8 cellular contexts compared by ENCODE assay signal in genomic region chr5:139968547-139969261, GRCh38.
DNase-seq lines count a peak whose midpoint lies in the region; ATAC-seq and TF ChIP-seq lines count a peak whose summit lies in the region.

No MANE protein-coding gene starts in this region.

- H3K36me3 ChIP-seq in DOHH2 (ENCODE audit: control insufficient read depth, low read length) (no peaks in the 10 kb centered on the region), KMS-11 (ENCODE audit: insufficient read depth) (no peaks in the 10 kb centered on the region), fibroblast of lung (ENCODE audit: control insufficient read depth, insufficient read depth, low read length) (no peaks in the 10 kb centered on the region), neural cell (ENCODE audit: insufficient read depth, low read length) (no peaks in the 10 kb centered on the region)

- TF ChIP-seq CTCF in DOHH2 (IDR thresholded peaks at IDR 0.05; ENCODE audit: low read depth, low read length, poor library complexity, severe bottlenecking), result peak; percentile 100
- peak; percentile 98 for TF ChIP-seq CTCF in KMS-11 (conservative IDR thresholded peaks at IDR 0.05; ENCODE audit: low read depth, low read length)
- TF ChIP-seq CTCF in fibroblast of lung (conservative IDR thresholded peaks at IDR 0.05 in 1 of 2, IDR thresholded peaks at IDR 0.05 in 1 of 2; ENCODE audit: low read depth in 1 of 2, low read length in 2 of 2), result peak; percentile 88 to 94
- TF ChIP-seq CTCF in neural cell (IDR thresholded peaks at IDR 0.05; ENCODE audit: poor library complexity, severe bottlenecking), result peak; percentile 100

- H3K27me3 Mint-ChIP-seq in activated T-cell treated with anti-CD3 and anti-CD28 coated beads, Interleukin-2, amount 50 U/mL, for 72 hours (ENCODE audit: low read depth), result peaks cover 24% of the 10 kb centered on the region

- no peak overlapping the region for H3K4me3 Mint-ChIP-seq in activated T-cell treated with anti-CD3 and anti-CD28 coated beads, Interleukin-2, amount 50 U/mL, for 72 hours

- H3K27ac Mint-ChIP-seq in activated T-cell treated with anti-CD3 and anti-CD28 coated beads, Interleukin-2, amount 50 U/mL, for 72 hours, result no peak overlapping the region

- ATAC-seq in GM21737 (IDR thresholded peaks at IDR 0.05; ENCODE audit: unreplicated experiment), result peak; percentile 94
- ATAC-seq in activated T-cell treated with anti-CD3 and anti-CD28 coated beads, Interleukin-2, amount 50 U/mL, for 72 hours (replicated peaks in 1 of 2), result peak; percentile 98 to 99
- peak; percentile 97 for ATAC-seq in stimulated activated naive CD8-positive, alpha-beta T cell treated with anti-CD3 and anti-CD28 coated beads, Interleukin-15, Interleukin-2, amounts not matched to agents 100 U/mL and 50 U/mL, for 24 hours

- H3K9me2 ChIP-seq in DOHH2 (replicated peaks; ENCODE audit: control insufficient read depth, low read length), result no peaks in the 10 kb centered on the region
- no peaks in the 10 kb centered on the region for H3K9me2 ChIP-seq in neural cell (ENCODE audit: insufficient read depth, low read length)

- H3K9me3 Mint-ChIP-seq in activated T-cell treated with anti-CD3 and anti-CD28 coated beads, Interleukin-2, amount 50 U/mL, for 72 hours, result no peaks in the 10 kb centered on the region

- H3K27me3 ChIP-seq in DOHH2 (ENCODE audit: control insufficient read depth, low read length) (peaks cover 19% of the 10 kb centered on the region; the same call in 1 of the 2 replicates), KMS-11 (ENCODE audit: insufficient read depth, low read depth) (no peaks in the 10 kb centered on the region), fibroblast of lung (ENCODE audit: control insufficient read depth, insufficient read depth, low read length) (peaks cover 2% of the 10 kb centered on the region), neural cell (ENCODE audit: insufficient read depth, low read depth, low read length) (no peaks in the 10 kb centered on the region)

- H3K4me3 ChIP-seq in DOHH2 (ENCODE audit: low read length) (no peak overlapping the region), KMS-11 (IDR thresholded peaks at IDR 0.05; ENCODE audit: insufficient read depth, low read depth, low read length) (no peak overlapping the region), fibroblast of lung (replicated peaks in 1 of 4; ENCODE audit: control extremely low read depth in 1 of 4, insufficient read depth in 1 of 4, low read depth in 3 of 4, low read length in 4 of 4) (no peak overlapping the region), neural cell (ENCODE audit: low read length) (no peak overlapping the region)

- H3K9me3 ChIP-seq in DOHH2 (ENCODE audit: control insufficient read depth, insufficient read depth, low read length) (no peaks in the 10 kb centered on the region), fibroblast of lung (ENCODE audit: control insufficient read depth, insufficient read depth, low read depth, low read length) (no peaks in the 10 kb centered on the region), neural cell (ENCODE audit: low read length) (no peaks in the 10 kb centered on the region)

- H3K79me2 ChIP-seq in DOHH2 (ENCODE audit: control insufficient read depth, low read length), result no peaks in the 10 kb centered on the region
- H3K79me2 ChIP-seq in KMS-11 (ENCODE audit: insufficient read depth, low read depth), result 0 out of 2 replicates have a peak, but pooled peaks cover 7% of the 10 kb centered on the region
- no peaks in the 10 kb centered on the region for H3K79me2 ChIP-seq in fibroblast of lung (ENCODE audit: control insufficient read depth, insufficient read depth, low read length)
- H3K79me2 ChIP-seq in neural cell (replicated peaks; ENCODE audit: insufficient read depth, low read length), result no peaks in the 10 kb centered on the region

- no peaks in the 10 kb centered on the region for H3K4me1 ChIP-seq in DOHH2 (ENCODE audit: control insufficient read depth, low read length)
- H3K4me1 ChIP-seq in KMS-11 (ENCODE audit: low read depth, poor library complexity, severe bottlenecking), result peaks cover 18% of the 10 kb centered on the region
- no peaks in the 10 kb centered on the region for H3K4me1 ChIP-seq in fibroblast of lung (ENCODE audit: control insufficient read depth, extremely low read depth, insufficient read depth, low read length)

- no peak overlapping the region for H3K9ac ChIP-seq in KMS-11
- no peak overlapping the region for H3K9ac ChIP-seq in fibroblast of lung (ENCODE audit: insufficient read depth, low read length)
- no peak overlapping the region for H3K9ac ChIP-seq in neural cell (ENCODE audit: low read length)

- no peaks in the 10 kb centered on the region for H4K20me1 ChIP-seq in DOHH2 (ENCODE audit: control insufficient read depth, insufficient read depth, low read depth, low read length)
- H4K20me1 ChIP-seq in KMS-11 (ENCODE audit: insufficient read depth), result 0 out of 2 replicates have a peak, but pooled peaks cover 10% of the 10 kb centered on the region
- no peaks in the 10 kb centered on the region for H4K20me1 ChIP-seq in fibroblast of lung (ENCODE audit: control insufficient read depth, extremely low read depth, insufficient read depth, low read length)
- no peaks in the 10 kb centered on the region for H4K20me1 ChIP-seq in neural cell (ENCODE audit: insufficient read depth)

- no peaks in the 10 kb centered on the region for H3K36me3 Mint-ChIP-seq in activated T-cell treated with anti-CD3 and anti-CD28 coated beads, Interleukin-2, amount 50 U/mL, for 72 hours (ENCODE audit: insufficient read depth in 2 of 2)

- H2AFZ ChIP-seq in KMS-11 (ENCODE audit: low read depth) (no peak overlapping the region), fibroblast of lung (ENCODE audit: low read length) (no peak overlapping the region), neural cell (ENCODE audit: low read depth, low read length) (no peak overlapping the region)

- no peaks in the 10 kb centered on the region for H3F3A ChIP-seq in DOHH2 (ENCODE audit: control insufficient read depth, insufficient read depth)
- H3F3A ChIP-seq in neural cell (ENCODE audit: insufficient read depth, low read length, poor library complexity, severe bottlenecking), result no peaks in the 10 kb centered on the region

- H3K27ac ChIP-seq in DOHH2 (ENCODE audit: low read depth, low read length) (no peak overlapping the region), KMS-11 (no peak overlapping the region), fibroblast of lung (ENCODE audit: insufficient read depth, low read length) (no peak overlapping the region), neural cell (ENCODE audit: low read length) (no peak overlapping the region)

- TF ChIP-seq RAD21 in neural cell (conservative IDR thresholded peaks at IDR 0.05), result peak; percentile 99

- H3K4me1 Mint-ChIP-seq in activated T-cell treated with anti-CD3 and anti-CD28 coated beads, Interleukin-2, amount 50 U/mL, for 72 hours (ENCODE audit: low read depth), result no peaks in the 10 kb centered on the region

- no peak overlapping the region for H3K4me2 ChIP-seq in DOHH2 (ENCODE audit: low read length)
- H3K4me2 ChIP-seq in KMS-11, result 0 out of 2 replicates have a peak overlapping the region, but pooled peaks have one; percentile 21
- no peak overlapping the region for H3K4me2 ChIP-seq in fibroblast of lung (ENCODE audit: extremely low read depth, insufficient read depth, low read length)
- H3K4me2 ChIP-seq in neural cell (ENCODE audit: low read length), result no peak overlapping the region

- peak; percentile 88 to 92 for DNase-seq in activated T-cell treated with anti-CD3 and anti-CD28 coated beads, Interleukin-2, amount 50 U/mL, for 72 hours
- DNase-seq in fibroblast of lung (ENCODE audit: low read depth in 2 of 2), result peak; percentile 52 to 61
- DNase-seq in stimulated activated naive CD8-positive, alpha-beta T cell treated with anti-CD3 and anti-CD28 coated beads, Interleukin-15, Interleukin-2, amounts not matched to agents 100 U/mL and 50 U/mL, for 24 hours, result peak; percentile 93

- no peak for TF ChIP-seq EP300 in neural cell (conservative IDR thresholded peaks at IDR 0.05; ENCODE audit: poor library complexity, severe bottlenecking)

TF ChIP-seq in PFSK-1, 5 proteins besides CTCF, POLR2A, EP300 and RAD21:
- peak; percentile 80 for TF ChIP-seq FOXP2 (optimal IDR thresholded peaks at IDR 0.05; ENCODE audit: borderline replicate concordance, extremely low read depth, extremely low read length, insufficient read depth)
- TF ChIP-seq SIN3A (IDR thresholded peaks at IDR 0.05; ENCODE audit: borderline replicate concordance, insufficient read depth, low read length), result no peak
TF ChIP-seq in PFSK-1: peak in this region for 1.

TF ChIP-seq in neural cell, 6 proteins besides CTCF, POLR2A, EP300 and RAD21:
- TF ChIP-seq MXI1 (conservative IDR thresholded peaks at IDR 0.05; ENCODE audit: poor library complexity, severe bottlenecking) (peak; percentile 35), REST (IDR thresholded peaks at IDR 0.05; ENCODE audit: borderline replicate concordance) (no peak), POLR2AphosphoS5 (IDR thresholded peaks at IDR 0.05) (no peak), EZH2 (IDR thresholded peaks at IDR 0.05; ENCODE audit: borderline replicate concordance, insufficient read depth, low read length, poor library complexity, severe bottlenecking) (no peak), TAF1 (IDR thresholded peaks at IDR 0.05; ENCODE audit: low read depth) (no peak), SMC3 (conservative IDR thresholded peaks at IDR 0.05; ENCODE audit: poor library complexity) (peak; percentile 99)
